34 cellular contexts compared by ENCODE assay signal in the genomic region with DNA sequence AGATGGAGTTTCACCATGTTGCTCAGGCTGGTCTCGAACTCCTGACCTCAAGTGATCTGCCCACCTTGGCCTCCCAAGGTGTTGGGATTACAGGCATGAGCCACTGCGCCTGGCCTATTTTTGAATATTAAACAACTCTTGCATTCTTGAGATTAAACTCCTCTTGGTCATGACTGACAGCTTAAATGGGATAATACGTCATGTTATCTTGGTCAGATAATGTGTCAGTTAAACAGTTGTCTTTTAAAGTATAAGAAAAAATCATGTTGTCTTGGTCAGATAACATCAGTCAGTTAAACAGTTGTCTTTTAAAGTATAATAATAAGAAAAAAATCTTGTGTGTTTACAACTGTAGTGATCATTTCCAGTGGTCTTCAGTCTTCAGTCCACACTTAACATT.
"Had no signal": no experiment of that assay in that cellular context is flagged by ENCODE, and none has a peak within 500 bp of the region (broad histone marks: within the 10 kb centered on the region; RNA-seq: fewer than 3 reads in every experiment).

No MANE protein-coding gene starts in this region.

- FAIRE-seq: bronchial epithelial cell, TTC549 had no signal

- H3K4me1 ChIP-seq: adrenal gland, ascending aorta had no signal

- DNase-seq: activated B cell treated with CpG ODN at 0.5 μM for 24 hours; activated CD4-positive, alpha-beta memory T cell treated with anti-CD3 and anti-CD28 coated beads for 36 hours; activated CD4-positive, alpha-beta T cell treated with anti-CD3 and anti-CD28 coated beads for 4 hours; activated CD4-positive, alpha-beta T cell treated with anti-CD3 and anti-CD28 coated beads, Interleukin-2, amount 10 ng/mL, durations not matched to agents 24 days and 14 days; activated CD4-positive, alpha-beta T cell treated with anti-CD3 and anti-CD28 coated beads, Interleukin-2, amount 50 U/mL, for 1 hour; activated CD4-positive, alpha-beta T cell treated with anti-CD3 and anti-CD28 coated beads, Interleukin-2, amount 50 U/mL, for 4 hours; activated CD4-positive, CD25-positive, alpha-beta regulatory T cell treated with anti-CD3 and anti-CD28 coated beads, Interleukin-2, amount 50 U/mL, for 72 hours; activated CD8-positive, alpha-beta memory T cell treated with anti-CD3 and anti-CD28 coated beads, Interleukin-2, amount 50 U/mL, for 4 hours; activated CD8-positive, alpha-beta T cell treated with anti-CD3 and anti-CD28 coated beads for 36 hours; activated effector memory CD4-positive, alpha-beta T cell treated with anti-CD3 and anti-CD28 coated beads, Interleukin-2, amount 50 U/mL, for 16 hours; activated gamma-delta T cell treated with Interleukin-2 at 50 U/mL for 16 hours; activated naive CD4-positive, alpha-beta T cell; activated naive CD4-positive, alpha-beta T cell treated with anti-CD3 and anti-CD28 coated beads for 36 hours; activated naive CD4-positive, alpha-beta T cell treated with anti-CD3 and anti-CD28 coated beads, Interleukin-2, amount 50 U/mL, for 16 hours; activated naive CD8-positive, alpha-beta T cell treated with anti-CD3 and anti-CD28 coated beads for 36 hours; activated T-cell treated with anti-CD3 and anti-CD28 coated beads for 4 hours; activated T-cell treated with anti-CD3 and anti-CD28 coated beads, Interleukin-2, amount 50 U/mL, for 1 hour; activated T-cell treated with anti-CD3 and anti-CD28 coated beads, Interleukin-2, amount 50 U/mL, for 4 hours; activated T-cell treated with anti-CD3 and anti-CD28 coated beads, Interleukin-2, amount 50 U/mL, for 72 hours; adrenal gland; amygdala; anterior cingulate cortex; caudate nucleus; cerebellar nuclear complex; T-helper 1 cell; T-helper 2 cell; T-helper 9 cell had no signal

- H3K4me3 ChIP-seq: adrenal gland, ascending aorta, cardiac muscle cell had no signal

- H3K27ac ChIP-seq: adrenal gland, ascending aorta, cardiac muscle cell, VCaP had no signal

- H3K36me3 ChIP-seq: adrenal gland, ascending aorta, cardiac muscle cell had no signal

- H3K27me3 ChIP-seq: adrenal gland, ascending aorta, cardiac muscle cell had no signal

- H3K9me3 ChIP-seq: adrenal gland had no signal

- ATAC-seq: activated CD8-positive, alpha-beta T cell treated with anti-CD3 and anti-CD28 coated beads for 36 hours; activated naive CD4-positive, alpha-beta T cell treated with anti-CD3 and anti-CD28 coated beads, Interleukin-2, amount 50 U/mL, for 72 hours; activated T-cell treated with anti-CD3 and anti-CD28 coated beads, Interleukin-2, amount 50 U/mL, for 4 hours; activated T-cell treated with anti-CD3 and anti-CD28 coated beads, Interleukin-2, amount 50 U/mL, for 72 hours; activated T-helper 17 cell treated with anti-CD3 and anti-CD28 coated beads, Interleukin-2, amount 50 U/mL, for 72 hours had no signal
